ENCODE assay signal across 15 cellular contexts in genomic region chr1:89604414-89604735, GRCh38. TPM values are rescaled to one million over a fixed set of nuclear protein-coding genes. Genes with fewer than 3 reads are reported as not detected.
DNase-seq lines count a peak whose midpoint lies in the region; ATAC-seq and TF ChIP-seq lines count a peak whose summit lies in the region.
"Had no signal": no experiment of that assay in that cellular context is flagged by ENCODE, and none has a peak within 500 bp of the region (broad histone marks: within the 10 kb centered on the region; RNA-seq: fewer than 3 reads in every experiment).

No MANE protein-coding gene starts in this region.

- POLR2A ChIA-PET in MCF 10A (lab: Yijun Ruan, JAX), result interaction anchor here (0.6 to 2.1 kb wide), 4 partner anchors 18 to 88 kb away, joined by 3 to 8 read pairs (median 4); no protein-coding TSS in a partner anchor

- TF ChIP-seq CTCF in MCF 10A (IDR thresholded peaks at IDR 0.05; ENCODE audit: unreplicated experiment), result no peak

- no peaks in the 10 kb centered on the region for H3K9me3 Mint-ChIP-seq in MCF 10A (ENCODE audit: unreplicated experiment)

- intact Hi-C loops in MCF 10A (cut with micrococcal nuclease), result no loop called here

- DNase-seq in activated T-cell treated with anti-CD3 and anti-CD28 coated beads for 48 hours (ENCODE audit: low read depth), result peak; percentile 30
- no peak for DNase-seq in activated T-cell treated with anti-CD3 and anti-CD28 coated beads, Interleukin-2, amount 50 U/mL, for 1 hour
- no peak for DNase-seq in T-helper 17 cell
- peak; percentile 34 for DNase-seq in MCF 10A (ENCODE audit: unreplicated experiment)
- peak; percentile 41 for DNase-seq in stimulated activated CD4-positive, alpha-beta T cell treated with anti-CD3 and anti-CD28 coated beads, Interleukin-4, amount 100 ng/mL, for 24 hours
- DNase-seq in G401 (ENCODE audit: low spot score), result no peak
- DNase-seq in NCI-H526 (lab: John Stamatoyannopoulos, UW), result no peak
- no peak for DNase-seq in COR-L47 (lab: John Stamatoyannopoulos, UW)
- DNase-seq: effector CD4-positive, alpha-beta T cell; GF-D8; left colon; NCI-H187 treated with DMSO at 0.1 percent for 48 hours; NCI-H510A treated with DMSO at 0.1 percent for 48 hours; WERI-Rb-1 had no signal

- H3K4me3 Mint-ChIP-seq in T-helper 17 cell (no peak overlapping the region), MCF 10A (ENCODE audit: unreplicated experiment) (no peak overlapping the region)

- peaks cover 2% of the 10 kb centered on the region for H3K36me3 Mint-ChIP-seq in T-helper 17 cell (ENCODE audit: low read depth)
- no peaks in the 10 kb centered on the region for H3K36me3 Mint-ChIP-seq in MCF 10A (ENCODE audit: insufficient read depth, unreplicated experiment)

- in situ Hi-C loops in G401 (cut with HindIII; ENCODE audit: low sequenced_read_pairs), result no loop called here

- peaks cover 68% of the 10 kb centered on the region for H3K4me1 Mint-ChIP-seq in T-helper 17 cell
- peaks cover 36% of the 10 kb centered on the region for H3K4me1 Mint-ChIP-seq in MCF 10A (ENCODE audit: insufficient read depth, unreplicated experiment)

- no peaks in the 10 kb centered on the region for H3K27me3 Mint-ChIP-seq in T-helper 17 cell
- H3K27me3 Mint-ChIP-seq in MCF 10A (ENCODE audit: insufficient read depth, unreplicated experiment), result no peaks in the 10 kb centered on the region

- CTCF ChIA-PET in MCF 10A (lab: Yijun Ruan, JAX), result interaction anchor here (0.7 to 6.5 kb wide), 13 partner anchors 11 to 381 kb away, joined by 3 to 42 read pairs (median 5); partner anchors contain the start of gene LRRC8C

- H3K27ac Mint-ChIP-seq in T-helper 17 cell (peak overlapping the region; percentile 100), MCF 10A (ENCODE audit: low read depth, unreplicated experiment) (no peak overlapping the region)

- BruUV-seq in MCF 10A (replicated peaks; lab: Mats Ljungman, UMichigan), result no TSS peak

- no peak for ATAC-seq in T-helper 17 cell

- H3K9me3 ChIP-seq in T-helper 17 cell (ENCODE audit: control insufficient read depth, low read length, poor library complexity, severe bottlenecking), result no peaks in the 10 kb centered on the region
- H3K9me3 ChIP-seq: HAP-1 had no signal

RNA-seq across cellular contexts. Expression of gene LRRC8C, which starts 28.5 kb away (rescaled TPM):
- total RNA-seq in T-helper 17 cell, result 10 to 100 TPM; 46.0 to 52.4 TPM
- total RNA-seq in MCF 10A (2022), result 4.4 TPM in 2 replicates
- total RNA-seq in G401 (2014; rRNA removed; shearing (Covaris generic)), result 4.4 and 6.5 TPM in 2 replicates

Comparison
In these comparisons a context has a peak if more than half of its experiments do, and no peak if none do; other contexts are left out.
1. DNase-seq: peak in activated T-cell treated with anti-CD3 and anti-CD28 coated beads for 48 hours (single experiment), MCF 10A (single experiment) and stimulated activated CD4-positive, alpha-beta T cell treated with anti-CD3 and anti-CD28 coated beads, Interleukin-4, amount 100 ng/mL, for 24 hours (single experiment); none in activated T-cell treated with anti-CD3 and anti-CD28 coated beads, Interleukin-2, amount 50 U/mL, for 1 hour (single experiment), T-helper 17 cell (0 of 3), G401 (single experiment), NCI-H526 (0 of 2) and COR-L47 (single experiment).